In the genomic region with DNA sequence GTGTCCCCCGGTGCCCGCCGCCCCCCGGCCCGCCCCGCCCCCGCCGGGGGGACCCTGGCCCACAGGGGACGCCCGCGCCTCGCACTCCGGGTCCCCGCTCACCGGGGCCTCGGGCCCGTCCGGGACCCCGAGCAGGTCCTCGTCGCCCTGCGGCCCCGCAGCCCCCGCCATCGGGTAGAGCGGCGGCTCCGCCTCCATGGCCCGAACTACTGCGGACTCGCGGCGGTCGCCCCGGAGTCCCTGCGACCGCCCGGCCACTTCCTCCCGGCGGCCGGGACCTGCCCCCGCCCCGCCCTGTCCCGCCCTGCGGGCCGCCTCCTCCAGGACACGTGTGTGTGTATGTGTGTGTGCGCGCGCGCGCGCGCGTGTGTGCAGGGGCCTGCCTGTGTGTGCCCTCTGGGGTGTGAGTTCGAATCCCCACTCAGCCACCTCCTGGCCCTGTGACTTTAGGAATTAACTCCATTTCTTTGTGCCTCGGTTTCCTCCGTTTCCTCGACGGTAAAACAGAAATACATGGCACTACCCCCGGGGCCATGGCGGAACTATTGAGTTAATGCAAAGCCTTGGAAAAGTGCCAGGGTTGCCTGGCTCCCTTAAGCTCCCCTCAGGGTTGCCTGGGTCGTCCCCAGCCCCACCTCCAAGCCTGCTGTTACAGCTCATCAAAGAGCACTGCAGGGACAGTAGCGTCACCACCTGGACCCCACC, we compare ENCODE assay signal across 8 cellular contexts. TPM values are rescaled to one million over a fixed set of nuclear protein-coding genes. Genes with fewer than 3 reads are reported as not detected.
DNase-seq lines count a peak whose midpoint lies in the region; ATAC-seq lines count a peak whose summit lies in the region.

A gene with protein sequence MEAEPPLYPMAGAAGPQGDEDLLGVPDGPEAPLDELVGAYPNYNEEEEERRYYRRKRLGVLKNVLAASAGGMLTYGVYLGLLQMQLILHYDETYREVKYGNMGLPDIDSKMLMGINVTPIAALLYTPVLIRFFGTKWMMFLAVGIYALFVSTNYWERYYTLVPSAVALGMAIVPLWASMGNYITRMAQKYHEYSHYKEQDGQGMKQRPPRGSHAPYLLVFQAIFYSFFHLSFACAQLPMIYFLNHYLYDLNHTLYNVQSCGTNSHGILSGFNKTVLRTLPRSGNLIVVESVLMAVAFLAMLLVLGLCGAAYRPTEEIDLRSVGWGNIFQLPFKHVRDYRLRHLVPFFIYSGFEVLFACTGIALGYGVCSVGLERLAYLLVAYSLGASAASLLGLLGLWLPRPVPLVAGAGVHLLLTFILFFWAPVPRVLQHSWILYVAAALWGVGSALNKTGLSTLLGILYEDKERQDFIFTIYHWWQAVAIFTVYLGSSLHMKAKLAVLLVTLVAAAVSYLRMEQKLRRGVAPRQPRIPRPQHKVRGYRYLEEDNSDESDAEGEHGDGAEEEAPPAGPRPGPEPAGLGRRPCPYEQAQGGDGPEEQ (minus strand): TSS at position 252 of the 705 bp plus-strand sequence. CDS start 54 bp downstream, at position 198.

- H3K4me1 ChIP-seq in effector memory CD4-positive, alpha-beta T cell (ENCODE audit: control insufficient read depth, insufficient read depth, low read length, poor library complexity, severe bottlenecking), result no peaks in the 10 kb centered on the region

- CTCF ChIA-PET in activated CD8-positive, alpha-beta T cell treated with anti-CD3 and anti-CD28 coated beads, Interleukin-2, amount 10 ng/mL, durations not matched to agents 7 days and 5 days (lab: Charles Lee), result no interaction called here

- H3K4me1 Mint-ChIP-seq in activated CD8-positive, alpha-beta T cell treated with anti-CD3 and anti-CD28 coated beads, Interleukin-2, amount 10 ng/mL, durations not matched to agents 7 days and 5 days (ENCODE audit: low read depth), result peaks cover 44% of the 10 kb centered on the region

- POLR2A ChIA-PET in activated CD8-positive, alpha-beta T cell treated with anti-CD3 and anti-CD28 coated beads, Interleukin-2, amount 10 ng/mL, durations not matched to agents 7 days and 5 days (lab: Charles Lee), result no interaction called here

- H3K36me3 ChIP-seq in effector memory CD4-positive, alpha-beta T cell (ENCODE audit: control insufficient read depth, insufficient read depth, low read length), result no peaks in the 10 kb centered on the region

- peak within 1 kb of the TSS; percentile 84 for H3K27ac Mint-ChIP-seq in activated CD8-positive, alpha-beta T cell treated with anti-CD3 and anti-CD28 coated beads, Interleukin-2, amount 10 ng/mL, durations not matched to agents 7 days and 5 days

- H3K27me3 ChIP-seq in effector memory CD4-positive, alpha-beta T cell (replicated peaks; ENCODE audit: control insufficient read depth, insufficient read depth, low read length, poor library complexity, severe bottlenecking), result no peaks in the 10 kb centered on the region

- peak within 1 kb of the TSS; percentile 58 for H3K4me3 ChIP-seq in effector memory CD4-positive, alpha-beta T cell (ENCODE audit: insufficient read depth, low read depth, low read length, poor library complexity, severe bottlenecking)

- H3K36me3 Mint-ChIP-seq in activated CD8-positive, alpha-beta T cell treated with anti-CD3 and anti-CD28 coated beads, Interleukin-2, amount 10 ng/mL, durations not matched to agents 7 days and 5 days (ENCODE audit: low read depth), result peaks cover 7% of the 10 kb centered on the region

- no peaks in the 10 kb centered on the region for H3K9me3 Mint-ChIP-seq in activated CD8-positive, alpha-beta T cell treated with anti-CD3 and anti-CD28 coated beads, Interleukin-2, amount 10 ng/mL, durations not matched to agents 7 days and 5 days (ENCODE audit: insufficient read depth)

- peak; percentile 85 for DNase-seq in DMS 273 (lab: John Stamatoyannopoulos, UW; ENCODE audit: unreplicated experiment)
- DNase-seq in DMS 273 treated with DMSO at 0.1 percent for 48 hours (lab: John Stamatoyannopoulos, UW), result no peak
- DNase-seq in NCI-H82 treated with DMSO at 0.1 percent for 48 hours (lab: John Stamatoyannopoulos, UW; ENCODE audit: unreplicated experiment), result peak; percentile 14
- peak; percentile 92 for DNase-seq in activated CD8-positive, alpha-beta T cell treated with anti-CD3 and anti-CD28 coated beads, Interleukin-2, amount 10 ng/mL, durations not matched to agents 7 days and 5 days
- DNase-seq in effector memory CD4-positive, alpha-beta T cell, result peak; percentile 54 to 71 (median 60)
- peak; percentile 27 for DNase-seq in midbrain (lab: John Stamatoyannopoulos, UW)
- peak; percentile 75 to 77 for DNase-seq in stimulated activated CD8-positive, alpha-beta memory T cell treated with anti-CD3 and anti-CD28 coated beads, Interleukin-2, amount 100 ng/mL, for 48 hours (ENCODE audit: low read depth in 2 of 2)

- no peaks in the 10 kb centered on the region for H3K27me3 Mint-ChIP-seq in activated CD8-positive, alpha-beta T cell treated with anti-CD3 and anti-CD28 coated beads, Interleukin-2, amount 10 ng/mL, durations not matched to agents 7 days and 5 days (ENCODE audit: low read depth)

- H3K4me3 Mint-ChIP-seq in activated CD8-positive, alpha-beta T cell treated with anti-CD3 and anti-CD28 coated beads, Interleukin-2, amount 10 ng/mL, durations not matched to agents 7 days and 5 days, result peak within 1 kb of the TSS; percentile 84

- H3K27ac ChIP-seq in effector memory CD4-positive, alpha-beta T cell (ENCODE audit: insufficient read depth, low read length, poor library complexity, severe bottlenecking), result peak within 1 kb of the TSS; percentile 55

- no peaks in the 10 kb centered on the region for H3K9me3 ChIP-seq in effector memory CD4-positive, alpha-beta T cell (ENCODE audit: control insufficient read depth, low read length)

- peak; percentile 63 for ATAC-seq in HG02970 (IDR thresholded peaks at IDR 0.05; ENCODE audit: low FRiP score, unreplicated experiment)
- ATAC-seq in activated CD8-positive, alpha-beta T cell treated with anti-CD3 and anti-CD28 coated beads, Interleukin-2, amount 10 ng/mL, durations not matched to agents 7 days and 5 days, result peak; percentile 92

RNA-seq across cellular contexts. Expression of the gene that starts here (rescaled TPM):
- total RNA-seq in activated CD8-positive, alpha-beta T cell treated with anti-CD3 and anti-CD28 coated beads, Interleukin-2, amount 10 ng/mL, durations not matched to agents 7 days and 5 days, result 10 to 100 TPM; 27.8 to 29.8 TPM
